Comparison of ENCODE assay signal across 15 cellular contexts in the genomic region with DNA sequence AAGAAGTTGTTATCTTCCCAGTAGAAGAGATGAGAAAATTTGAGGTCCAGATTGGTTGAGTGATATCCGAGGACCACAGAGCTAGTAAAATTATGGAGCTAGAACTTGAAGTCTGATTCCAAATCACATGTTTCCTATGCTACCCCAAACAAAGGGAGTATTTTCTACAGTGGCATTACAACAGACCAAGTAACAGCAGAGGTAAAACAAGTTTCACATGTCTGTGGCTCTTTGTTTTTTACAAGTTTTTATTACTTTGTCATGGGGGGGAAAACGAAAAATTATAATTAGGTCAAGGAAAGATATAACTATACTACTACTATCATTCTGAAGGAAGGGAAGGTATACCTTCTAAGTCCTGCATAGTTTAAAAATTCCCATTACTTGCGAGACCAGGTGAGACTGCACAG. TPM values are rescaled to one million over a fixed set of nuclear protein-coding genes. Genes with fewer than 3 reads are reported as not detected.
DNase-seq lines count a peak whose midpoint lies in the region; ATAC-seq and TF ChIP-seq lines count a peak whose summit lies in the region.
"Had no signal": no experiment of that assay in that cellular context is flagged by ENCODE, and none has a peak within 500 bp of the region (broad histone marks: within the 10 kb centered on the region; RNA-seq: fewer than 3 reads in every experiment).

No MANE protein-coding gene starts in this region.

- BruUV-seq in mammary epithelial cell (replicated peaks; lab: Mats Ljungman, UMichigan) = no TSS peak

- H2AFZ ChIP-seq in mammary epithelial cell (ENCODE audit: low read depth, low read length) = no peak overlapping the region
- H2AFZ ChIP-seq in osteoblast (ENCODE audit: low read length) = no peak overlapping the region

- peaks cover 0 to 18% (median 2%) of the 10 kb centered on the region in 3 donors for H3K36me3 Mint-ChIP-seq in CD8-positive, alpha-beta memory T cell
- H3K36me3 Mint-ChIP-seq in IgD-negative memory B cell = peaks cover 3% of the 10 kb centered on the region

- no peak for TF ChIP-seq CTCF in mammary epithelial cell (conservative IDR thresholded peaks at IDR 0.05 in 1 of 2, IDR thresholded peaks at IDR 0.05 in 1 of 2; ENCODE audit: extremely low read depth in 1 of 2, insufficient read depth in 1 of 2, low read depth in 1 of 2, low read length in 2 of 2)
- TF ChIP-seq CTCF in osteoblast (IDR thresholded peaks at IDR 0.05; ENCODE audit: extremely low read depth, low read depth, low read length) = no peak

- dilution Hi-C loops in mammary epithelial cell (cut with HindIII; ENCODE audit: low sequenced_read_pairs) = no loop called here

- peaks cover 94% of the 10 kb centered on the region for H3K4me1 ChIP-seq in CD8-positive, alpha-beta memory T cell (ENCODE audit: insufficient read depth, low read length)
- H3K4me1 ChIP-seq in mammary epithelial cell (ENCODE audit: insufficient read depth, low read length) (no peaks in the 10 kb centered on the region), osteoblast (ENCODE audit: insufficient read depth, low read length) (peaks cover 6% of the 10 kb centered on the region)

- H3K9me3 ChIP-seq in CD8-positive, alpha-beta memory T cell (ENCODE audit: low read length) = no peaks in the 10 kb centered on the region
- H3K9me3 ChIP-seq in mammary epithelial cell (replicated peaks; ENCODE audit: insufficient read depth, low read length) = no peaks in the 10 kb centered on the region
- no peaks in the 10 kb centered on the region for H3K9me3 ChIP-seq in osteoblast (ENCODE audit: low read depth, low read length)
- H3K9me3 ChIP-seq: BLaER1 had no signal

- no peak overlapping the region for H3K9ac ChIP-seq in mammary epithelial cell (ENCODE audit: insufficient read depth, low read length)
- H3K9ac ChIP-seq: BLaER1 had no signal

- WGBS in mammary epithelial cell (ENCODE audit: low coverage, missing lambda C conversion rate) = 32% methylated on average over 3 of the region's 3 CpGs

- DNase-seq in CD8-positive, alpha-beta memory T cell = no peak
- peak; percentile 16 for DNase-seq in mammary epithelial cell
- DNase-seq in osteoblast (ENCODE audit: insufficient read length, low spot score, missing footprints) = peak; percentile 55
- DNase-seq in hypothalamus (lab: John Stamatoyannopoulos, UW) = no peak
- DNase-seq in RKO (ENCODE audit: low spot score) = no peak
- DNase-seq: activated naive CD4-positive, alpha-beta T cell treated with anti-CD3 and anti-CD28 coated beads, Interleukin-2, amount 10 ng/mL, durations not matched to agents 7 days and 5 days; central memory CD4-positive, alpha-beta T cell; HCEC 1CT; Kasumi-1; stimulated activated CD4-positive, alpha-beta T cell treated with anti-CD3 and anti-CD28 coated beads, Interleukin-4, amount 100 ng/mL, for 4 hours had no signal

- no peaks in the 10 kb centered on the region for H3K27me3 ChIP-seq in CD8-positive, alpha-beta memory T cell (ENCODE audit: insufficient read depth, low read length, poor library complexity, severe bottlenecking)
- H3K27me3 ChIP-seq in mammary epithelial cell (ENCODE audit: insufficient read depth, low read length) (no peaks in the 10 kb centered on the region), osteoblast (ENCODE audit: insufficient read depth, low read length) (no peaks in the 10 kb centered on the region)
- H3K27me3 ChIP-seq: BLaER1 had no signal

- H3K4me2 ChIP-seq in mammary epithelial cell (ENCODE audit: insufficient read depth, low read depth, low read length) (no peak overlapping the region), osteoblast (ENCODE audit: insufficient read depth, low read length) (no peak overlapping the region)
- H3K4me2 ChIP-seq: BLaER1 had no signal

- H3K4me1 Mint-ChIP-seq in CD8-positive, alpha-beta memory T cell = peaks cover 86 to 96% (median 96%) of the 10 kb centered on the region in 3 donors
- H3K4me1 Mint-ChIP-seq in IgD-negative memory B cell = peaks cover 71 to 79% (median 78%) of the 10 kb centered on the region in 3 donors

- no peak for ATAC-seq in HG03521 (IDR thresholded peaks at IDR 0.05; ENCODE audit: unreplicated experiment)
- ATAC-seq: SK-N-SH treated with all-trans-retinoic acid at 6 μM for 48 hours had no signal

- H3K79me2 ChIP-seq in mammary epithelial cell (ENCODE audit: insufficient read depth, low read length) = peaks cover 97% of the 10 kb centered on the region
- H3K79me2 ChIP-seq in osteoblast (ENCODE audit: insufficient read depth, low read length) = peaks cover 95% of the 10 kb centered on the region

- H3K4me3 Mint-ChIP-seq in CD8-positive, alpha-beta memory T cell = peak overlapping the region in 3 of 7 donors; percentile 12 to 41 (median 24)
- H3K4me3 Mint-ChIP-seq in IgD-negative memory B cell = peak overlapping the region in 3 of 4 donors; percentile 39 to 74 (median 58)
- H3K4me3 Mint-ChIP-seq: activated naive CD4-positive, alpha-beta T cell treated with anti-CD3 and anti-CD28 coated beads, Interleukin-2, amount 10 ng/mL, durations not matched to agents 7 days and 5 days had no signal

- H3K4me3 ChIP-seq in CD8-positive, alpha-beta memory T cell (ENCODE audit: low read length) = no peak overlapping the region
- H3K4me3 ChIP-seq in mammary epithelial cell (replicated peaks in 1 of 3; ENCODE audit: insufficient read depth in 1 of 3, low read depth in 2 of 3, low read length in 3 of 3) = no peak overlapping the region
- no peak overlapping the region for H3K4me3 ChIP-seq in osteoblast (ENCODE audit: insufficient read depth, low read length)
- H3K4me3 ChIP-seq: BLaER1, lung had no signal

- CTCF ChIA-PET in CD8-positive, alpha-beta memory T cell (lab: Charles Lee) = interaction anchor here (1.3 to 2.8 kb wide), 2 partner anchors 8 to 43 kb away, joined by 3 to 13 read pairs; no protein-coding TSS in a partner anchor
- CTCF ChIA-PET in mammary epithelial cell (lab: Charles Lee; ENCODE audit: low non-redundant PET) = interaction anchor here (0.7 kb wide), 1 partner anchor 11 kb away, joined by 5 read pairs; no protein-coding TSS in a partner anchor

- intact Hi-C loops in mammary epithelial cell (cut with micrococcal nuclease) = loop anchor here (2.0 kb wide), 1 partner anchor 15 kb away; no protein-coding TSS in a partner anchor

- no peaks in the 10 kb centered on the region for H3K9me3 Mint-ChIP-seq in CD8-positive, alpha-beta memory T cell
- no peaks in the 10 kb centered on the region for H3K9me3 Mint-ChIP-seq in IgD-negative memory B cell
- H3K9me3 Mint-ChIP-seq: activated naive CD4-positive, alpha-beta T cell treated with anti-CD3 and anti-CD28 coated beads, Interleukin-2, amount 10 ng/mL, durations not matched to agents 7 days and 5 days had no signal

- in situ Hi-C loops in mammary epithelial cell (cut with MboI; ENCODE audit: low sequenced_read_pairs in 2 of 2) = no loop called here

- H3K27ac ChIP-seq in CD8-positive, alpha-beta memory T cell (ENCODE audit: low read depth, low read length) = no peak overlapping the region
- H3K27ac ChIP-seq in mammary epithelial cell (ENCODE audit: insufficient read depth, low read depth, low read length) = no peak overlapping the region
- no peak overlapping the region for H3K27ac ChIP-seq in osteoblast (ENCODE audit: low read depth, low read length)
- H3K27ac ChIP-seq: BLaER1 had no signal

- H4K20me1 ChIP-seq in mammary epithelial cell (ENCODE audit: insufficient read depth, low read length) (peaks cover 5% of the 10 kb centered on the region), osteoblast (ENCODE audit: insufficient read depth, low read length) (peaks cover 82% of the 10 kb centered on the region)

- no peaks in the 10 kb centered on the region for H3K36me3 ChIP-seq in CD8-positive, alpha-beta memory T cell (ENCODE audit: insufficient read depth, low read length)
- H3K36me3 ChIP-seq in mammary epithelial cell (ENCODE audit: insufficient read depth, low read length) = no peaks in the 10 kb centered on the region
- no peaks in the 10 kb centered on the region for H3K36me3 ChIP-seq in osteoblast (ENCODE audit: insufficient read depth, low read length)

- POLR2A ChIA-PET in CD8-positive, alpha-beta memory T cell (lab: Charles Lee) = no interaction called here

- H3K27me3 Mint-ChIP-seq in CD8-positive, alpha-beta memory T cell = no peaks in the 10 kb centered on the region
- H3K27me3 Mint-ChIP-seq in IgD-negative memory B cell = no peaks in the 10 kb centered on the region
- H3K27me3 Mint-ChIP-seq: activated naive CD4-positive, alpha-beta T cell treated with anti-CD3 and anti-CD28 coated beads, Interleukin-2, amount 10 ng/mL, durations not matched to agents 7 days and 5 days had no signal

- peak overlapping the region in 5 of 8 donors; percentile 14 to 65 (median 27) for H3K27ac Mint-ChIP-seq in CD8-positive, alpha-beta memory T cell
- H3K27ac Mint-ChIP-seq in IgD-negative memory B cell = peak overlapping the region in 2 of 3 donors; percentile 6 to 40
- H3K27ac Mint-ChIP-seq: activated naive CD4-positive, alpha-beta T cell treated with anti-CD3 and anti-CD28 coated beads, Interleukin-2, amount 10 ng/mL, durations not matched to agents 7 days and 5 days had no signal

RNA-seq across cellular contexts. Expression of gene KANSL1, which starts 49.4 kb away (rescaled TPM):
- 10 to 100 TPM; 69.2 to 70.7 TPM for total RNA-seq in CD8-positive, alpha-beta memory T cell
- 20.9 TPM for polyA plus RNA-seq in CD8-positive, alpha-beta memory T cell
- polyA plus RNA-seq in IgD-negative memory B cell = 16.4 TPM
- total RNA-seq in mammary epithelial cell = 10 to 100 TPM; 54.3 to 56.7 TPM
- polyA plus RNA-seq in mammary epithelial cell = 3.1 TPM
- polyA minus RNA-seq in mammary epithelial cell = 74.6 TPM
- 79.9 and 151 TPM in 2 replicates for total RNA-seq in osteoblast

Comparison
In these comparisons a context has a peak if more than half of its experiments do, and no peak if none do; other contexts are left out.
1. DNase-seq: peak in mammary epithelial cell (single experiment) and osteoblast (single experiment); none in CD8-positive, alpha-beta memory T cell (0 of 5), hypothalamus (0 of 51) and RKO (single experiment).